In the genomic region with DNA sequence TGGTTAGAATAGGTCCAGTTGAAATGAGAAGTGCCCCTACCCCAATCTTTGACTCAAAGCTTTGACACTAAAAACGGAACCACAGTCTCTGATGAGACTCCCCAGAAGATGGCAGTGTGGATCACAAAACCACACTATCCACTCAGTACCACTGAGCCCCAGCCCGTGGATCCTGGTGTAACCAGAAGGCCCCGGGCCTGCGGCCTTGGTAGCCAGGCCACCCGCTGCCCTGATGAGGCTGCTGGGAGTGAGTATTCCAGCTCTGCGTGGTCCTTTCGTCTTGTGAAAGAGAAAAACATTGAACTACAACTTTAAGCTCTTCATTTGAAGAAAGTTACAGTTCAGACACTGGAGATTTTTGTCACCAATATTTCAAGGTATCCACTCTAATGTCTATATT, we compare ENCODE assay signal across 8 cellular contexts.
DNase-seq lines count a peak whose midpoint lies in the region; ATAC-seq lines count a peak whose summit lies in the region.

No MANE protein-coding gene starts in this region.

- ATAC-seq in HG03432 (IDR thresholded peaks at IDR 0.05; ENCODE audit: unreplicated experiment) (peak; percentile 51), HG02763 (IDR thresholded peaks at IDR 0.05; ENCODE audit: unreplicated experiment) (no peak)

- peak; percentile 19 for DNase-seq in DMS79 treated with DMSO at 0.1 percent for 48 hours (lab: John Stamatoyannopoulos, UW)
- peak; percentile 44 for DNase-seq in NOMO-1 treated with DMSO at 0.1 percent for 48 hours (lab: John Stamatoyannopoulos, UW; ENCODE audit: unreplicated experiment)
- peak; percentile 51 for DNase-seq in activated CD8-positive, alpha-beta memory T cell treated with anti-CD3 and anti-CD28 coated beads, Interleukin-2, amount 50 U/mL, for 4 hours
- peak; percentile 92 for DNase-seq in epidermal melanocyte (ENCODE audit: insufficient read length, low spot score)
- peak; percentile 64 for DNase-seq in middle frontal gyrus (ENCODE audit: extremely low spot score, low spot score)
- DNase-seq in stimulated activated CD8-positive, alpha-beta memory T cell treated with anti-CD3 and anti-CD28 coated beads, Interleukin-15, amount 100 ng/mL, for 48 hours (ENCODE audit: low read depth in 2 of 2), result peak; percentile 3 to 21

Comparison
In these comparisons a context has a peak if more than half of its experiments do, and no peak if none do; other contexts are left out.
1. DNase-seq: peak in every context shown above with its lines; median percentile 92 in epidermal melanocyte; 64 in middle frontal gyrus; 51 in activated CD8-positive, alpha-beta memory T cell treated with anti-CD3 and anti-CD28 coated beads, Interleukin-2, amount 50 U/mL, for 4 hours; 44 in NOMO-1 treated with DMSO at 0.1 percent for 48 hours; 19 in DMS79 treated with DMSO at 0.1 percent for 48 hours; 12 in stimulated activated CD8-positive, alpha-beta memory T cell treated with anti-CD3 and anti-CD28 coated beads, Interleukin-15, amount 100 ng/mL, for 48 hours.